In the genomic region with DNA sequence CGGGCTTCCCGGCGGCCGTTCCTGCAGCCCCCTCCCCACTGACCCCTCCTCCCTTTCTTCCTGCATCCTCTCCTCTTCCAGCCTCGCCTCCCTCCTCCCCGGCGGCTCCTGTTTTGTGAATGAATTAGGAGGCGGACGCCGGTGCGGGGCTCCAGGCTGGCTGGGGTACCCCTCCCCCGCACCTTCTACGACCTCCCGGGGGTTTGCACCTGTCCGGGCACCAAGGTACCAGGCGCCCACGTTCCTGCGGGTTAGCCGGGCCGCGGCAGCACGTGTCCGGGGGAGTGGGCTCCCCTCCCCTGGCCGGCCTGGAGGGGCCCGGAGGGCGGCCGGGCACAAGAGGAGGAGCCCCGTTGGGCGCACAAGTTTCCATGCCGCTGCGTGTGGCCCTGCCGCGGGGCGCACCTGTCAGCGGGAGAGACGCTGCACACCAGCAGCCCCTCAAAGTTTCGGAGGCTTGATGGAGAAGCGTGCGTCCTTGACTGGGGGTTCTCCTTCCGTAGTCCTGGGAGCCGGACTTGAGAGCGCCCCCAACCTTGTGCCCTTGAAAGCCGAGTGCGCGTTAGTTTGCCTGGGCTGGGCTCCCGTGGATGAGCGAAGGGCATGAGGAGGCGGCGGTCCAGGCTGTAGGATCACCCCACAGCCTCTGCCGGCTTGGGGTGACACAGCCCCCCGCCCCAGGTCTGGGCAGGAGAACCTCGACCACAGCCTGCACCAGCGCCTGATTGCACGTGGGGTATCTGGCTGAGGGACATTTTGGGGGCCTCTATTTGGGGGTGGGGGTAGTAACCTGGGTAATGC, we compare ENCODE assay signal across 8 cellular contexts. TPM values are rescaled to one million over a fixed set of nuclear protein-coding genes. Genes with fewer than 3 reads are reported as not detected.
DNase-seq lines count a peak whose midpoint lies in the region; ATAC-seq lines count a peak whose summit lies in the region.

No MANE protein-coding gene starts in this region.

- DNase-seq in activated naive CD4-positive, alpha-beta T cell treated with anti-CD3 and anti-CD28 coated beads, Interleukin-2, amount 10 ng/mL, durations not matched to agents 7 days and 5 days: peak; percentile 31
- no peak for DNase-seq in activated naive CD4-positive, alpha-beta T cell treated with anti-CD3 and anti-CD28 coated beads, Interleukin-2, amount 50 U/mL, for 16 hours
- peak; percentile 31 to 41 for DNase-seq in activated T-cell treated with anti-CD3 and anti-CD28 coated beads, Interleukin-2, amount 50 U/mL, for 48 hours
- peak; percentile 30 for DNase-seq in stimulated activated CD8-positive, alpha-beta memory T cell treated with anti-CD3 and anti-CD28 coated beads, Interleukin-4, amount 100 ng/mL, for 48 hours
- DNase-seq in NCI-H510A (lab: John Stamatoyannopoulos, UW): no peak
- no peak for DNase-seq in left lobe of liver (ENCODE audit: low spot score)
- DNase-seq in GF-D8 (lab: John Stamatoyannopoulos, UW): no peak

- peak overlapping the region; percentile 52 for H3K4me3 Mint-ChIP-seq in activated naive CD4-positive, alpha-beta T cell treated with anti-CD3 and anti-CD28 coated beads, Interleukin-2, amount 10 ng/mL, durations not matched to agents 7 days and 5 days

- H3K36me3 Mint-ChIP-seq in activated naive CD4-positive, alpha-beta T cell treated with anti-CD3 and anti-CD28 coated beads, Interleukin-2, amount 10 ng/mL, durations not matched to agents 7 days and 5 days: peaks cover 4% of the 10 kb centered on the region

- H3K27me3 Mint-ChIP-seq in activated naive CD4-positive, alpha-beta T cell treated with anti-CD3 and anti-CD28 coated beads, Interleukin-2, amount 10 ng/mL, durations not matched to agents 7 days and 5 days: peaks cover 75% of the 10 kb centered on the region

- peak overlapping the region; percentile 78 for H3K4me3 ChIP-seq in iPS-11a (ENCODE audit: low read depth, low read length)

- CTCF ChIA-PET in activated naive CD4-positive, alpha-beta T cell treated with anti-CD3 and anti-CD28 coated beads, Interleukin-2, amount 10 ng/mL, durations not matched to agents 7 days and 5 days (lab: Charles Lee): interaction anchor here (0.5 to 1.5 kb wide), 4 partner anchors 12 to 257 kb away, joined by 3 to 7 read pairs (median 4); no protein-coding TSS in a partner anchor

- H3K27ac Mint-ChIP-seq in activated naive CD4-positive, alpha-beta T cell treated with anti-CD3 and anti-CD28 coated beads, Interleukin-2, amount 10 ng/mL, durations not matched to agents 7 days and 5 days: no peak overlapping the region

- no peaks in the 10 kb centered on the region for H3K9me3 Mint-ChIP-seq in activated naive CD4-positive, alpha-beta T cell treated with anti-CD3 and anti-CD28 coated beads, Interleukin-2, amount 10 ng/mL, durations not matched to agents 7 days and 5 days

- ATAC-seq in left lobe of liver: no peak

- peaks cover 20% of the 10 kb centered on the region for H3K4me1 Mint-ChIP-seq in activated naive CD4-positive, alpha-beta T cell treated with anti-CD3 and anti-CD28 coated beads, Interleukin-2, amount 10 ng/mL, durations not matched to agents 7 days and 5 days

RNA-seq across cellular contexts. Expression of gene HAS3, which starts 1.2 kb away (rescaled TPM):
- total RNA-seq in left lobe of liver: 0.53 TPM

RNA-seq across cellular contexts. Expression of gene CHTF8, which starts 25.7 kb away (rescaled TPM):
- 59.1 TPM for total RNA-seq in left lobe of liver

RNA-seq across cellular contexts. Expression of gene UTP4, which starts 25.8 kb away (rescaled TPM):
- total RNA-seq in left lobe of liver: 17.6 TPM

Comparison
In these comparisons a context has a peak if more than half of its experiments do, and no peak if none do; other contexts are left out.
1. DNase-seq: peak in activated naive CD4-positive, alpha-beta T cell treated with anti-CD3 and anti-CD28 coated beads, Interleukin-2, amount 10 ng/mL, durations not matched to agents 7 days and 5 days (single experiment), activated T-cell treated with anti-CD3 and anti-CD28 coated beads, Interleukin-2, amount 50 U/mL, for 48 hours (2 of 2) and stimulated activated CD8-positive, alpha-beta memory T cell treated with anti-CD3 and anti-CD28 coated beads, Interleukin-4, amount 100 ng/mL, for 48 hours (single experiment); none in activated naive CD4-positive, alpha-beta T cell treated with anti-CD3 and anti-CD28 coated beads, Interleukin-2, amount 50 U/mL, for 16 hours (single experiment), NCI-H510A (single experiment), left lobe of liver (single experiment) and GF-D8 (single experiment).